Comparison of ENCODE assay signal across 8 cellular contexts in genomic region chr17:17849863-17850373, GRCh38. TPM values are rescaled to one million over a fixed set of nuclear protein-coding genes. Genes with fewer than 3 reads are reported as not detected.
DNase-seq lines count a peak whose midpoint lies in the region; ATAC-seq and TF ChIP-seq lines count a peak whose summit lies in the region.

No MANE protein-coding gene starts in this region.

- H3K27me3 ChIP-seq in neural progenitor cell, result no peaks in the 10 kb centered on the region
- no peaks in the 10 kb centered on the region for H3K27me3 ChIP-seq in uterus

- H3K27ac ChIP-seq in neural progenitor cell, result no peak overlapping the region
- H3K27ac ChIP-seq in uterus, result peak overlapping the region; percentile 44 to 73

- POLR2A ChIA-PET in activated CD4-positive, alpha-beta memory T cell treated with anti-CD3 and anti-CD28 coated beads, Interleukin-2, amount 10 ng/mL, durations not matched to agents 7 days and 5 days (lab: Charles Lee), result interaction anchor here (1.0 to 6.4 kb wide), 14 partner anchors 9 to 168 kb away, joined by 3 to 253 read pairs (median 10); partner anchors contain the start of genes DRC3, SREBF1 and TOM1L2

- H4K20me1 ChIP-seq in neural progenitor cell (ENCODE audit: low read depth), result no peaks in the 10 kb centered on the region

- H3K79me2 ChIP-seq in neural progenitor cell (ENCODE audit: low read depth), result no peaks in the 10 kb centered on the region

- no peak for TF ChIP-seq POLR2A in uterus (IDR thresholded peaks at IDR 0.05)

- TF ChIP-seq CTCF in GM12865 (IDR thresholded peaks at IDR 0.05; ENCODE audit: insufficient read depth, low read depth, low read length, missing control alignments) (peak; percentile 27), epithelial cell of proximal tubule (conservative IDR thresholded peaks at IDR 0.05; ENCODE audit: low read depth, low read length) (peak; percentile 29), neural progenitor cell (IDR thresholded peaks at IDR 0.05) (no peak), uterus (IDR thresholded peaks at IDR 0.05) (peak in 3 of 4 experiments; percentile 16 to 18 (median 16))

- H3K4me1 Mint-ChIP-seq in activated CD4-positive, alpha-beta memory T cell treated with anti-CD3 and anti-CD28 coated beads, Interleukin-2, amount 10 ng/mL, durations not matched to agents 7 days and 5 days, result peaks cover 79% of the 10 kb centered on the region
- peaks cover 73% of the 10 kb centered on the region for H3K4me1 Mint-ChIP-seq in neural progenitor cell

- no peaks in the 10 kb centered on the region for H3K27me3 Mint-ChIP-seq in activated CD4-positive, alpha-beta memory T cell treated with anti-CD3 and anti-CD28 coated beads, Interleukin-2, amount 10 ng/mL, durations not matched to agents 7 days and 5 days
- peaks cover 3% of the 10 kb centered on the region for H3K27me3 Mint-ChIP-seq in neural progenitor cell (ENCODE audit: insufficient read depth, low read depth)

- H3K4me3 ChIP-seq in GM12865 (ENCODE audit: low read depth, low read length) (no peak overlapping the region), epithelial cell of proximal tubule (ENCODE audit: low read depth, low read length) (no peak overlapping the region), neural progenitor cell (no peak overlapping the region), uterus (no peak overlapping the region)

- H3K4me2 ChIP-seq in neural progenitor cell, result peak overlapping the region; percentile 39

- H3K4me3 Mint-ChIP-seq in activated CD4-positive, alpha-beta memory T cell treated with anti-CD3 and anti-CD28 coated beads, Interleukin-2, amount 10 ng/mL, durations not matched to agents 7 days and 5 days, result no peak overlapping the region
- H3K4me3 Mint-ChIP-seq in neural progenitor cell, result peak overlapping the region; percentile 35

- H3K9me3 ChIP-seq in neural progenitor cell (ENCODE audit: low read depth) (no peaks in the 10 kb centered on the region), uterus (no peaks in the 10 kb centered on the region)

- intact Hi-C loops in uterus (cut with DNase I; ENCODE audit: low total_unique reads), result loop anchor here (5.0 kb wide), 1 partner anchor 33 kb away; no protein-coding TSS in a partner anchor

- H3K4me1 ChIP-seq in neural progenitor cell (peaks cover 65% of the 10 kb centered on the region), uterus (peaks cover 0 to 7% of the 10 kb centered on the region in 2 donors)

- peaks cover 9% of the 10 kb centered on the region for H3K36me3 Mint-ChIP-seq in activated CD4-positive, alpha-beta memory T cell treated with anti-CD3 and anti-CD28 coated beads, Interleukin-2, amount 10 ng/mL, durations not matched to agents 7 days and 5 days (ENCODE audit: low read depth)
- H3K36me3 Mint-ChIP-seq in neural progenitor cell, result no peaks in the 10 kb centered on the region

- ATAC-seq in HG02884 (IDR thresholded peaks at IDR 0.05; ENCODE audit: unreplicated experiment) (no peak), HG02973 (IDR thresholded peaks at IDR 0.05; ENCODE audit: unreplicated experiment) (no peak)

- H3K36me3 ChIP-seq in neural progenitor cell, result no peaks in the 10 kb centered on the region
- H3K36me3 ChIP-seq in uterus, result no peaks in the 10 kb centered on the region

- peak overlapping the region; percentile 99 for H3K27ac Mint-ChIP-seq in activated CD4-positive, alpha-beta memory T cell treated with anti-CD3 and anti-CD28 coated beads, Interleukin-2, amount 10 ng/mL, durations not matched to agents 7 days and 5 days
- H3K27ac Mint-ChIP-seq in neural progenitor cell, result no peak overlapping the region

- CTCF ChIA-PET in activated CD4-positive, alpha-beta memory T cell treated with anti-CD3 and anti-CD28 coated beads, Interleukin-2, amount 10 ng/mL, durations not matched to agents 7 days and 5 days (lab: Charles Lee), result interaction anchor here (0.5 to 2.0 kb wide), 9 partner anchors 10 to 333 kb away, joined by 3 to 12 read pairs (median 5); no protein-coding TSS in a partner anchor

- H3K9me3 Mint-ChIP-seq in activated CD4-positive, alpha-beta memory T cell treated with anti-CD3 and anti-CD28 coated beads, Interleukin-2, amount 10 ng/mL, durations not matched to agents 7 days and 5 days, result no peaks in the 10 kb centered on the region
- no peaks in the 10 kb centered on the region for H3K9me3 Mint-ChIP-seq in neural progenitor cell

- peaks cover 8% of the 10 kb centered on the region for H3F3A ChIP-seq in neural progenitor cell (ENCODE audit: low read depth)

- no peak overlapping the region for H2AFZ ChIP-seq in neural progenitor cell (replicated peaks)

- DNase-seq in GM12865 (ENCODE audit: low read depth) (peak; percentile 59), NAMALWA (ENCODE audit: low spot score) (peak; percentile 66), epithelial cell of proximal tubule (ENCODE audit: low read depth) (no peak), neural progenitor cell (ENCODE audit: low spot score) (peak; percentile 58), uterus (peak; percentile 61 to 63)
- peak; percentile 84 for DNase-seq in activated CD4-positive, alpha-beta memory T cell treated with anti-CD3 and anti-CD28 coated beads, Interleukin-2, amount 10 ng/mL, durations not matched to agents 7 days and 5 days

- no peak overlapping the region for H3K9ac ChIP-seq in neural progenitor cell

RNA-seq across cellular contexts. Expression of gene SREBF1, which starts 13.1 kb away (rescaled TPM):
- total RNA-seq in activated CD4-positive, alpha-beta memory T cell treated with anti-CD3 and anti-CD28 coated beads, Interleukin-2, amount 10 ng/mL, durations not matched to agents 7 days and 5 days, result 100 to 1,000 TPM; 177 to 186 TPM
- 58.3 and 65.1 TPM in 2 replicates for total RNA-seq in epithelial cell of proximal tubule
- total RNA-seq in neural progenitor cell (ENCODE audit: low replicate concordance), result 12.7 and 41.0 TPM in 2 replicates
- 10 to 100 TPM; 24.8 to 94.6 (median 31.5) TPM for total RNA-seq in uterus
